ENCODE assay signal across 8 cellular contexts in the genomic region with DNA sequence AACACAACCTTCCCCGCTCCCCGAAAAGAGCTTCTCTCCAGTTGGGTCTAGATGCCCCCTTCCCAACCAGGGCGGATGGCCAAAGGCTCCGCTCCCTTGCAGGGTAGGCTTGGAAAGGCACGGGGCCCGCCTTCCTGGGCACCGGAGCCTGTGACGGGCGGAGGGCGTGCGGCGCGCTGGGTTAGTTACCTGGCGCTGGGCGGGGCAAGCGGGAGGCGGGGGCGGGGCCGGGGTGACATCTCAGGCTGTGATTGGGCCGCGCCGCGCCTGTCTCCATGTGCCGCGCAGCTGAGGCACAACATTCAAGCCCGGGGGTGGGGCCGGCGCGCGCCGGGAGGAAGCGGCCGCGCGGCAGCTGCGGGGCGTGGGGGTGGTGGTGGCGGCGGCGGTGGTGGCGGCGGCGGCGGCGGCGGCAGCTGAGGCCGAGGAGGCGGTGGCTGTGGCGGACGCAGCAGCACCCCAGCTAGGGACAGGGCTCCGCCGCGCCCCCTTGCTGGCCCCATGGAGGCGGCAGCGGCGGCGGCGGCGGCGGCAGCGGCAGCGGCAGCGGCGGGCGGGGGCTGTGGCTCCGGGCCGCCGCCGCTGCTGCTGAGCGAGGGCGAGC. TPM values are rescaled to one million over a fixed set of nuclear protein-coding genes. Genes with fewer than 3 reads are reported as not detected.
DNase-seq lines count a peak whose midpoint lies in the region; ATAC-seq lines count a peak whose summit lies in the region.

Gene REPS2, plus strand, starts transcription at position 298 of the 604 bp plus-strand sequence. Its CDS starts 204 bp downstream, at position 502.

- H3K79me2 ChIP-seq in ACC112 (ENCODE audit: control insufficient read depth, insufficient read depth, low read length, unreplicated experiment): no peaks in the 10 kb centered on the region

- peak within 1 kb of the TSS; percentile 91 for H2AFZ ChIP-seq in ACC112 (ENCODE audit: low read length, unreplicated experiment)

- ATAC-seq in GM18870 (IDR thresholded peaks at IDR 0.05; ENCODE audit: unreplicated experiment) (peak; percentile 50), HG03103 (IDR thresholded peaks at IDR 0.05; ENCODE audit: low read depth, unreplicated experiment) (peak; percentile 96)

- peaks cover 4% of the 10 kb centered on the region for H3K4me1 ChIP-seq in ACC112 (ENCODE audit: control insufficient read depth, insufficient read depth, low read length, unreplicated experiment)

- peak within 1 kb of the TSS; percentile 73 for H3K4me3 ChIP-seq in ACC112 (ENCODE audit: low read depth, low read length)

- DNase-seq in NCI-H226 (peak; percentile 64), cerebellum (ENCODE audit: low spot score) (peak; percentile 89), kidney glomerular epithelial cell (lab: John Stamatoyannopoulos, UW) (peak; percentile 19)
- DNase-seq in activated CD4-positive, alpha-beta T cell treated with anti-CD3 and anti-CD28 coated beads for 24 hours (ENCODE audit: low read depth in 2 of 2): peak; percentile 55 to 65
- DNase-seq in stimulated activated CD4-positive, alpha-beta T cell treated with anti-CD3 and anti-CD28 coated beads, Interleukin-15, amount 100 ng/mL, for 24 hours: peak; percentile 83

- H3K27me3 ChIP-seq in ACC112 (ENCODE audit: insufficient read depth, low read length): peaks cover 13% of the 10 kb centered on the region

- H3K27ac ChIP-seq in ACC112 (ENCODE audit: low read depth, low read length): no peak within 1 kb of the TSS

- H3K36me3 ChIP-seq in ACC112 (ENCODE audit: insufficient read depth, low read length): no peaks in the 10 kb centered on the region

RNA-seq across cellular contexts. Expression of gene REPS2, which starts in this region (rescaled TPM):
- 16.2 TPM for total RNA-seq in cerebellum

Comparison
In these comparisons a context has a peak if more than half of its experiments do, and no peak if none do; other contexts are left out.
1. DNase-seq: peak in every context shown above with its lines; median percentile 89 in cerebellum; 83 in stimulated activated CD4-positive, alpha-beta T cell treated with anti-CD3 and anti-CD28 coated beads, Interleukin-15, amount 100 ng/mL, for 24 hours; 64 in NCI-H226; 60 in activated CD4-positive, alpha-beta T cell treated with anti-CD3 and anti-CD28 coated beads for 24 hours; 19 in kidney glomerular epithelial cell.